In genomic region chr19:7710616-7711015, GRCh38 we compare ENCODE assay signal across 27 cellular contexts. TPM values are rescaled to one million over a fixed set of nuclear protein-coding genes. Genes with fewer than 3 reads are reported as not detected.
DNase-seq lines count a peak whose midpoint lies in the region; ATAC-seq, FAIRE-seq and TF ChIP-seq lines count a peak whose summit lies in the region.
"Had no signal": no experiment of that assay in that cellular context is flagged by ENCODE, and none has a peak within 500 bp of the region (broad histone marks: within the 10 kb centered on the region; RNA-seq: fewer than 3 reads in every experiment).

No MANE protein-coding gene starts in this region.

- H3K36me3 ChIP-seq in HEK293 (ENCODE audit: control insufficient read depth in 2 of 2, insufficient read depth in 1 of 2, low read length in 2 of 2), result no peaks in the 10 kb centered on the region
- H3K36me3 ChIP-seq in K562 (ENCODE audit: control insufficient read depth, insufficient read depth, low read length), result no peaks in the 10 kb centered on the region
- no peaks in the 10 kb centered on the region for H3K36me3 ChIP-seq in neutrophil
- H3K36me3 ChIP-seq in smooth muscle cell (ENCODE audit: low read depth), result no peaks in the 10 kb centered on the region

- no peak for TF ChIP-seq CTCF in HEK293 (tag by site-specific recombination; IDR thresholded peaks at IDR 0.05)
- no peak for TF ChIP-seq CTCF in K562 (IDR thresholded peaks at IDR 0.05 in 2 of 3, conservative IDR thresholded peaks at IDR 0.05 in 1 of 3; ENCODE audit: insufficient read depth in 2 of 3, low read depth in 1 of 3, low read length in 3 of 3)
- no peak for TF ChIP-seq CTCF in neutrophil (IDR thresholded peaks at IDR 0.05)
- no peak for TF ChIP-seq CTCF in smooth muscle cell (IDR thresholded peaks at IDR 0.05; ENCODE audit: borderline replicate concordance, insufficient read depth, poor library complexity, severe bottlenecking)

- H3K9me3 Mint-ChIP-seq in activated CD4-positive, alpha-beta T cell treated with anti-CD3 and anti-CD28 coated beads, Interleukin-2, amount 10 ng/mL, durations not matched to agents 7 days and 5 days, result no peaks in the 10 kb centered on the region
- H3K9me3 Mint-ChIP-seq in activated CD4-positive, alpha-beta T cell treated with anti-CD3 and anti-CD28 coated beads, Interleukin-2, amount 10 ng/mL, durations not matched to agents 24 days and 14 days, result no peaks in the 10 kb centered on the region
- H3K9me3 Mint-ChIP-seq: CD4-positive, alpha-beta memory T cell had no signal

- no peaks in the 10 kb centered on the region for H3K79me2 ChIP-seq in K562 (ENCODE audit: control insufficient read depth, insufficient read depth, low read length)
- no peaks in the 10 kb centered on the region for H3K79me2 ChIP-seq in smooth muscle cell (ENCODE audit: low read depth)

- 23% methylated on average over 5 of the region's 5 CpGs for WGBS in K562 (ENCODE audit: insufficient coverage, low coverage, missing lambda C conversion rate)
- WGBS in smooth muscle cell (ENCODE audit: low lambda C conversion rate), result 88% methylated on average over 5 of the region's 5 CpGs

- no peak for TF ChIP-seq EP300 in K562 (IDR thresholded peaks at IDR 0.05; ENCODE audit: low read length)

- H3K4me1 ChIP-seq in HEK293 (ENCODE audit: control insufficient read depth, insufficient read depth, low read length), result no peaks in the 10 kb centered on the region
- H3K4me1 ChIP-seq in K562 (replicated peaks in 1 of 2; ENCODE audit: control insufficient read depth in 2 of 2, insufficient read depth in 2 of 2, low read length in 2 of 2), result no peaks in the 10 kb centered on the region; a peak in 1 of 5 replicates
- H3K4me1 ChIP-seq in neutrophil (ENCODE audit: control insufficient read depth in 1 of 2, insufficient read depth in 1 of 2, low read depth in 1 of 2, low read length in 1 of 2), result peaks cover 67 to 74% of the 10 kb centered on the region in 2 experiments
- H3K4me1 ChIP-seq in smooth muscle cell (ENCODE audit: low read depth), result no peaks in the 10 kb centered on the region

- H4K20me1 ChIP-seq in K562 (replicated peaks; ENCODE audit: control insufficient read depth, insufficient read depth, low read length), result 0 out of 2 replicates have a peak, but pooled peaks cover 4% of the 10 kb centered on the region
- H4K20me1 ChIP-seq in smooth muscle cell (ENCODE audit: low read depth), result no peaks in the 10 kb centered on the region

- H3K27me3 ChIP-seq in K562 (ENCODE audit: control insufficient read depth in 2 of 2, insufficient read depth in 2 of 2, low read length in 2 of 2) (peaks cover 0 to 11% of the 10 kb centered on the region in 2 experiments; a peak in 3 of 5 replicates), neutrophil (no peaks in the 10 kb centered on the region), smooth muscle cell (ENCODE audit: low read depth) (no peaks in the 10 kb centered on the region)

- POLR2A ChIA-PET in activated CD4-positive, alpha-beta T cell treated with anti-CD3 and anti-CD28 coated beads, Interleukin-2, amount 10 ng/mL, durations not matched to agents 7 days and 5 days (lab: Charles Lee), result no interaction called here
- POLR2A ChIA-PET in HEK293 (lab: Yijun Ruan, JAX), result no interaction called here
- POLR2A ChIA-PET in K562 (lab: Yijun Ruan, JAX), result interaction anchor here (0.6 kb wide), 1 partner anchor 429 kb away, joined by 4 read pairs; no protein-coding TSS in a partner anchor

- peak overlapping the region; percentile 58 for H3K27ac Mint-ChIP-seq in activated CD4-positive, alpha-beta T cell treated with anti-CD3 and anti-CD28 coated beads, Interleukin-2, amount 10 ng/mL, durations not matched to agents 7 days and 5 days
- H3K27ac Mint-ChIP-seq in activated CD4-positive, alpha-beta T cell treated with anti-CD3 and anti-CD28 coated beads, Interleukin-2, amount 10 ng/mL, durations not matched to agents 24 days and 14 days, result no peak overlapping the region

- H3K27me3 Mint-ChIP-seq in activated CD4-positive, alpha-beta T cell treated with anti-CD3 and anti-CD28 coated beads, Interleukin-2, amount 10 ng/mL, durations not matched to agents 7 days and 5 days, result no peaks in the 10 kb centered on the region
- peaks cover 6% of the 10 kb centered on the region for H3K27me3 Mint-ChIP-seq in activated CD4-positive, alpha-beta T cell treated with anti-CD3 and anti-CD28 coated beads, Interleukin-2, amount 10 ng/mL, durations not matched to agents 24 days and 14 days
- H3K27me3 Mint-ChIP-seq: CD4-positive, alpha-beta memory T cell had no signal

- no peaks in the 10 kb centered on the region for H3K9me3 ChIP-seq in HEK293 (ENCODE audit: control insufficient read depth, insufficient read depth, low read depth, low read length)
- no peaks in the 10 kb centered on the region for H3K9me3 ChIP-seq in K562 (replicated peaks; ENCODE audit: control insufficient read depth, insufficient read depth, low read depth, low read length)
- H3K9me3 ChIP-seq in neutrophil, result no peaks in the 10 kb centered on the region
- no peaks in the 10 kb centered on the region for H3K9me3 ChIP-seq in smooth muscle cell (replicated peaks; ENCODE audit: low read depth)

- no peak overlapping the region for H3K4me3 Mint-ChIP-seq in activated CD4-positive, alpha-beta T cell treated with anti-CD3 and anti-CD28 coated beads, Interleukin-2, amount 10 ng/mL, durations not matched to agents 7 days and 5 days
- no peak overlapping the region for H3K4me3 Mint-ChIP-seq in activated CD4-positive, alpha-beta T cell treated with anti-CD3 and anti-CD28 coated beads, Interleukin-2, amount 10 ng/mL, durations not matched to agents 24 days and 14 days
- H3K4me3 Mint-ChIP-seq: CD4-positive, alpha-beta memory T cell had no signal

- FAIRE-seq in K562 (lab: Jason Lieb, UNC) (no peak), GM12892 (lab: Jason Lieb, UNC) (no peak)
- FAIRE-seq: GM19239, H1, RCC 7860 had no signal

- CTCF ChIA-PET in activated CD4-positive, alpha-beta T cell treated with anti-CD3 and anti-CD28 coated beads, Interleukin-2, amount 10 ng/mL, durations not matched to agents 7 days and 5 days (lab: Charles Lee), result interaction anchor here (0.7 kb wide), 1 partner anchor 1816 kb away, joined by 5 read pairs; no protein-coding TSS in a partner anchor
- CTCF ChIA-PET in HEK293 (lab: Yijun Ruan, JAX), result interaction anchor here (0.6 kb wide), 1 partner anchor 369 kb away, joined by 3 read pairs; no protein-coding TSS in a partner anchor
- CTCF ChIA-PET in K562 (lab: Yijun Ruan, JAX; ENCODE audit: low intra/inter-chr PET ratio), result no interaction called here

- H3K4me3 ChIP-seq in HEK293 (ENCODE audit: low read depth, low read length) (no peak overlapping the region), K562 (no peak overlapping the region), neutrophil (ENCODE audit: low read depth in 1 of 2, low read length in 1 of 2) (no peak overlapping the region), smooth muscle cell (no peak overlapping the region)

- no peak for TF ChIP-seq POLR2A in K562 (conservative IDR thresholded peaks at IDR 0.05)
- no peak for TF ChIP-seq POLR2A in GM12892 (IDR thresholded peaks at IDR 0.05; ENCODE audit: low read depth, low read length)

- no peak overlapping the region for H3K4me2 ChIP-seq in K562 (ENCODE audit: insufficient read depth, low read length)
- H3K4me2 ChIP-seq in smooth muscle cell, result no peak overlapping the region

- in situ Hi-C loops in K562 (cut with MboI), result no loop called here

- H3F3A ChIP-seq in smooth muscle cell (ENCODE audit: low read depth), result no peaks in the 10 kb centered on the region

- BruUV-seq in K562 (replicated peaks; lab: Mats Ljungman, UMichigan), result no TSS peak

- no peak for ATAC-seq in K562
- ATAC-seq: HCT116, Right ventricle myocardium inferior had no signal

- no peaks in the 10 kb centered on the region for H3K9me1 ChIP-seq in K562 (ENCODE audit: control insufficient read depth, insufficient read depth, low read length)

- no peak for DNase-seq in activated CD4-positive, alpha-beta T cell treated with anti-CD3 and anti-CD28 coated beads, Interleukin-2, amount 10 ng/mL, durations not matched to agents 7 days and 5 days
- DNase-seq in activated CD4-positive, alpha-beta T cell treated with anti-CD3 and anti-CD28 coated beads, Interleukin-2, amount 10 ng/mL, durations not matched to agents 24 days and 14 days, result no peak
- DNase-seq in K562 (ENCODE audit: extremely low read depth in 1 of 4, low spot score in 3 of 4) (no peak), smooth muscle cell (lab: John Stamatoyannopoulos, UW; ENCODE audit: unreplicated experiment) (no peak), GM12892 (ENCODE audit: insufficient read length) (no peak), SHP77 (lab: John Stamatoyannopoulos, UW) (no peak)
- DNase-seq: 8988T; CD4-positive, alpha-beta memory T cell; DND-41; IMR-90; Karpas-422; MV-4-11; NCI-H1105 treated with DMSO at 0.1 percent for 48 hours; NCI-H2029 treated with DMSO at 0.1 percent for 48 hours; NCI-H226; NCI-H524 treated with DMSO at 0.1 percent for 48 hours; NCI-H82 had no signal

- no peak overlapping the region for H3K9ac ChIP-seq in K562 (ENCODE audit: insufficient read depth in 1 of 2, low read depth in 2 of 2, low read length in 2 of 2)
- H3K9ac ChIP-seq in smooth muscle cell (ENCODE audit: low read depth), result no peak overlapping the region

- H3K36me3 Mint-ChIP-seq in activated CD4-positive, alpha-beta T cell treated with anti-CD3 and anti-CD28 coated beads, Interleukin-2, amount 10 ng/mL, durations not matched to agents 7 days and 5 days (ENCODE audit: low read depth), result no peaks in the 10 kb centered on the region
- H3K36me3 Mint-ChIP-seq in activated CD4-positive, alpha-beta T cell treated with anti-CD3 and anti-CD28 coated beads, Interleukin-2, amount 10 ng/mL, durations not matched to agents 24 days and 14 days (ENCODE audit: low read depth), result no peaks in the 10 kb centered on the region
- H3K36me3 Mint-ChIP-seq: CD4-positive, alpha-beta memory T cell had no signal

- H3K4me1 Mint-ChIP-seq in activated CD4-positive, alpha-beta T cell treated with anti-CD3 and anti-CD28 coated beads, Interleukin-2, amount 10 ng/mL, durations not matched to agents 7 days and 5 days, result peaks cover 21% of the 10 kb centered on the region
- H3K4me1 Mint-ChIP-seq in activated CD4-positive, alpha-beta T cell treated with anti-CD3 and anti-CD28 coated beads, Interleukin-2, amount 10 ng/mL, durations not matched to agents 24 days and 14 days, result peaks cover 19% of the 10 kb centered on the region

- H2AFZ ChIP-seq in K562 (ENCODE audit: low read depth, low read length), result no peak overlapping the region
- H2AFZ ChIP-seq in smooth muscle cell (ENCODE audit: low read depth), result no peak overlapping the region

- H3K27ac ChIP-seq in HEK293 (ENCODE audit: extremely low read depth, low read depth, low read length) (no peak overlapping the region), K562 (ENCODE audit: extremely low read depth, low read depth, low read length) (no peak overlapping the region), neutrophil (peak overlapping the region; percentile 99), smooth muscle cell (ENCODE audit: low read depth) (no peak overlapping the region)

- intact Hi-C loops in activated CD4-positive, alpha-beta T cell treated with anti-CD3 and anti-CD28 coated beads, Interleukin-2, amount 10 ng/mL, durations not matched to agents 24 days and 14 days (cut with micrococcal nuclease), result no loop called here
- intact Hi-C loops in K562 (cut with micrococcal nuclease), result no loop called here

- TF ChIP-seq RAD21 in K562 (CRISPR knock-in tag; conservative IDR thresholded peaks at IDR 0.05 in 1 of 2, IDR thresholded peaks at IDR 0.05 in 1 of 2), result no peak

RNA-seq across cellular contexts. Expression of gene FCER2, which starts 8.7 kb away (rescaled TPM):
- total RNA-seq in activated CD4-positive, alpha-beta T cell treated with anti-CD3 and anti-CD28 coated beads, Interleukin-2, amount 10 ng/mL, durations not matched to agents 7 days and 5 days, result under 1 TPM; 0.23 to 0.30 TPM
- total RNA-seq in activated CD4-positive, alpha-beta T cell treated with anti-CD3 and anti-CD28 coated beads, Interleukin-2, amount 10 ng/mL, durations not matched to agents 24 days and 14 days, result not detected in 2 replicates
- 0.19 TPM in 1 of 2 replicates, not detected in the other for total RNA-seq in K562 (2011; cell fraction: chromatin; rRNA removed; ENCODE audit: low replicate concordance)
- total RNA-seq in K562 (2011; cell fraction: nucleolus; rRNA removed), result not detected in 2 replicates
- total RNA-seq in K562 (2011; cell fraction: nucleoplasm; rRNA removed), result not detected in 2 replicates
- not detected in 2 replicates for total RNA-seq in K562 (2014; rRNA removed)
- total RNA-seq in K562 (2014; rRNA removed; fragmentation: Illumina TruSeq; extraction: Trizol), result not detected in 2 replicates
- total RNA-seq in K562 (2015; rRNA removed; fragmentation: Illumina TruSeq; extraction: Trizol), result not detected in 2 replicates
- total RNA-seq in K562 (2021), result 0.11 and 0.38 TPM in 2 replicates
- polyA plus RNA-seq in K562 (2011; rRNA removed), result not detected in 2 replicates
- 0.04 TPM in 2 replicates for polyA plus RNA-seq in K562 (2011; cell fraction: cytosol; rRNA removed)
- 0.17 TPM in 1 of 2 replicates, not detected in the other for polyA plus RNA-seq in K562 (2011; cell fraction: nucleus; rRNA removed)
- polyA plus RNA-seq in K562 (2012), result 0.17 TPM in 1 of 2 replicates, not detected in the other
- polyA plus RNA-seq in K562 (2014; fragmentation: Illumina TruSeq; extraction: Trizol), result not detected in 2 replicates
- not detected for polyA plus RNA-seq in K562 (2014; fragmentation: Nextera tagmentation; extraction: Ambion mirVana)
- polyA plus RNA-seq in K562 (2014; rRNA removed), result not detected in 2 replicates
- not detected in 2 replicates for polyA minus RNA-seq in K562 (2011; rRNA and poly(A)+ RNA removed)
- polyA minus RNA-seq in K562 (2011; cell fraction: cytosol; rRNA and poly(A)+ RNA removed), result not detected in 2 replicates
- not detected in 2 replicates for polyA minus RNA-seq in K562 (2011; cell fraction: nucleus; rRNA and poly(A)+ RNA removed)
- not detected in 2 replicates for total RNA-seq in smooth muscle cell
- polyA plus RNA-seq in smooth muscle cell, result not detected in 2 replicates
- polyA plus RNA-seq in GM12892 (2012; ENCODE audit: missing spikeins), result 274 TPM
- total RNA-seq: CD4-positive, alpha-beta memory T cell; H1; IMR-90; M059J; SK-MEL-5 had no signal
- polyA plus RNA-seq: IMR-90 had no signal

RNA-seq across cellular contexts. Expression of gene CLEC4G, which starts 21.3 kb away (rescaled TPM):
- total RNA-seq in activated CD4-positive, alpha-beta T cell treated with anti-CD3 and anti-CD28 coated beads, Interleukin-2, amount 10 ng/mL, durations not matched to agents 7 days and 5 days, result not detected
- total RNA-seq in activated CD4-positive, alpha-beta T cell treated with anti-CD3 and anti-CD28 coated beads, Interleukin-2, amount 10 ng/mL, durations not matched to agents 24 days and 14 days, result not detected in 2 replicates
- total RNA-seq in K562 (2011; cell fraction: chromatin; rRNA removed; ENCODE audit: low replicate concordance), result not detected in 2 replicates
- not detected in 2 replicates for total RNA-seq in K562 (2011; cell fraction: nucleolus; rRNA removed)
- total RNA-seq in K562 (2011; cell fraction: nucleoplasm; rRNA removed), result not detected in 2 replicates
- total RNA-seq in K562 (2014; rRNA removed) (not detected in 2 replicates), K562 (2014; rRNA removed; fragmentation: Illumina TruSeq; extraction: Trizol) (not detected in 2 replicates), K562 (2015; rRNA removed; fragmentation: Illumina TruSeq; extraction: Trizol) (not detected in 2 replicates), K562 (2021) (not detected in 2 replicates), smooth muscle cell (not detected in 2 replicates)
- polyA plus RNA-seq in K562 (2011; rRNA removed) (not detected in 2 replicates), K562 (2014; fragmentation: Illumina TruSeq; extraction: Trizol) (not detected in 2 replicates), K562 (2014; fragmentation: Nextera tagmentation; extraction: Ambion mirVana) (not detected), K562 (2014; rRNA removed) (not detected in 2 replicates), smooth muscle cell (not detected in 2 replicates)
- polyA plus RNA-seq in K562 (2011; cell fraction: cytosol; rRNA removed), result not detected in 2 replicates
- not detected in 2 replicates for polyA plus RNA-seq in K562 (2011; cell fraction: nucleus; rRNA removed)
- polyA plus RNA-seq in K562 (2012), result not detected in 2 replicates
- polyA minus RNA-seq in K562 (2011; rRNA and poly(A)+ RNA removed), result not detected in 2 replicates
- not detected in 2 replicates for polyA minus RNA-seq in K562 (2011; cell fraction: cytosol; rRNA and poly(A)+ RNA removed)
- not detected in 2 replicates for polyA minus RNA-seq in K562 (2011; cell fraction: nucleus; rRNA and poly(A)+ RNA removed)
- polyA plus RNA-seq in GM12892 (2012; ENCODE audit: missing spikeins), result 0.25 TPM
- total RNA-seq: CD4-positive, alpha-beta memory T cell; IMR-90; M059J; OCI-LY7; SK-MEL-5 had no signal
- polyA plus RNA-seq: CD4-positive, alpha-beta memory T cell; IMR-90 had no signal

RNA-seq across cellular contexts. Expression of gene TRAPPC5, which starts 30.0 kb away (rescaled TPM):
- 100 to 1,000 TPM; 105 to 106 TPM for total RNA-seq in activated CD4-positive, alpha-beta T cell treated with anti-CD3 and anti-CD28 coated beads, Interleukin-2, amount 10 ng/mL, durations not matched to agents 7 days and 5 days
- 82.9 and 84.1 TPM in 2 replicates for total RNA-seq in activated CD4-positive, alpha-beta T cell treated with anti-CD3 and anti-CD28 coated beads, Interleukin-2, amount 10 ng/mL, durations not matched to agents 24 days and 14 days
- 2.3 and 11.2 TPM in 2 replicates for total RNA-seq in K562 (2011; cell fraction: chromatin; rRNA removed; ENCODE audit: low replicate concordance)
- total RNA-seq in K562 (2011; cell fraction: nucleolus; rRNA removed), result 11.8 and 15.7 TPM in 2 replicates
- total RNA-seq in K562 (2011; cell fraction: nucleoplasm; rRNA removed), result 8.2 and 13.0 TPM in 2 replicates
- total RNA-seq in K562 (2014; rRNA removed) (76.2 and 82.6 TPM in 2 replicates), K562 (2014; rRNA removed; fragmentation: Illumina TruSeq; extraction: Trizol) (0.99 and 2.7 TPM in 2 replicates), K562 (2015; rRNA removed; fragmentation: Illumina TruSeq; extraction: Trizol) (40.9 and 42.0 TPM in 2 replicates), K562 (2021) (76.9 and 81.9 TPM in 2 replicates), smooth muscle cell (61.4 and 61.8 TPM in 2 replicates)
- polyA plus RNA-seq in K562 (2011; rRNA removed) (29.3 and 56.7 TPM in 2 replicates), K562 (2014; fragmentation: Illumina TruSeq; extraction: Trizol) (3.9 and 21.4 TPM in 2 replicates), K562 (2014; fragmentation: Nextera tagmentation; extraction: Ambion mirVana) (1 to 10 TPM; 2.0 to 4.2 TPM), K562 (2014; rRNA removed) (45.2 and 53.1 TPM in 2 replicates), smooth muscle cell (166 and 174 TPM in 2 replicates)
- polyA plus RNA-seq in K562 (2011; cell fraction: cytosol; rRNA removed), result 24.8 and 87.6 TPM in 2 replicates
- polyA plus RNA-seq in K562 (2011; cell fraction: nucleus; rRNA removed), result 27.0 and 33.8 TPM in 2 replicates
- 62.7 and 107 TPM in 2 replicates for polyA plus RNA-seq in K562 (2012)
- 14.1 and 25.3 TPM in 2 replicates for polyA minus RNA-seq in K562 (2011; rRNA and poly(A)+ RNA removed)
- 34.8 and 50.1 TPM in 2 replicates for polyA minus RNA-seq in K562 (2011; cell fraction: cytosol; rRNA and poly(A)+ RNA removed)
- 3.0 and 11.8 TPM in 2 replicates for polyA minus RNA-seq in K562 (2011; cell fraction: nucleus; rRNA and poly(A)+ RNA removed)
- polyA plus RNA-seq in GM12892 (2012; ENCODE audit: missing spikeins), result 46.2 TPM

RNA-seq across cellular contexts. Expression of gene MCEMP1, which starts 33.7 kb away (rescaled TPM):
- not detected for total RNA-seq in activated CD4-positive, alpha-beta T cell treated with anti-CD3 and anti-CD28 coated beads, Interleukin-2, amount 10 ng/mL, durations not matched to agents 7 days and 5 days
- total RNA-seq in activated CD4-positive, alpha-beta T cell treated with anti-CD3 and anti-CD28 coated beads, Interleukin-2, amount 10 ng/mL, durations not matched to agents 24 days and 14 days, result not detected in 2 replicates
- 3.0 TPM in 2 replicates for total RNA-seq in K562 (2011; cell fraction: chromatin; rRNA removed; ENCODE audit: low replicate concordance)
- total RNA-seq in K562 (2011; cell fraction: nucleolus; rRNA removed), result 2.2 and 3.3 TPM in 2 replicates
- total RNA-seq in K562 (2011; cell fraction: nucleoplasm; rRNA removed), result 3.3 and 5.6 TPM in 2 replicates
- 0.18 and 0.37 TPM in 2 replicates for total RNA-seq in K562 (2014; rRNA removed)
- total RNA-seq in K562 (2014; rRNA removed; fragmentation: Illumina TruSeq; extraction: Trizol), result 0.26 and 0.33 TPM in 2 replicates
- total RNA-seq in K562 (2015; rRNA removed; fragmentation: Illumina TruSeq; extraction: Trizol), result 0.08 and 0.11 TPM in 2 replicates
- total RNA-seq in K562 (2021), result 0.51 and 0.63 TPM in 2 replicates
- polyA plus RNA-seq in K562 (2011; rRNA removed), result 0.79 and 1.8 TPM in 2 replicates
- 0.93 and 1.3 TPM in 2 replicates for polyA plus RNA-seq in K562 (2011; cell fraction: cytosol; rRNA removed)
- polyA plus RNA-seq in K562 (2011; cell fraction: nucleus; rRNA removed), result 1.5 and 2.3 TPM in 2 replicates
- 0.78 and 5.4 TPM in 2 replicates for polyA plus RNA-seq in K562 (2012)
- polyA plus RNA-seq in K562 (2014; fragmentation: Illumina TruSeq; extraction: Trizol), result 0.49 and 0.68 TPM in 2 replicates
- polyA plus RNA-seq in K562 (2014; fragmentation: Nextera tagmentation; extraction: Ambion mirVana), result under 1 TPM; 0.81 to 0.94 TPM
- 0.49 and 0.65 TPM in 2 replicates for polyA plus RNA-seq in K562 (2014; rRNA removed)
- 0.87 and 1.2 TPM in 2 replicates for polyA minus RNA-seq in K562 (2011; rRNA and poly(A)+ RNA removed)
- 0.67 TPM in 1 of 2 replicates, not detected in the other for polyA minus RNA-seq in K562 (2011; cell fraction: cytosol; rRNA and poly(A)+ RNA removed)
- 0.13 TPM in 1 of 2 replicates, not detected in the other for polyA minus RNA-seq in K562 (2011; cell fraction: nucleus; rRNA and poly(A)+ RNA removed)
- total RNA-seq in smooth muscle cell, result not detected in 2 replicates
- polyA plus RNA-seq in smooth muscle cell, result not detected in 2 replicates
- polyA plus RNA-seq in GM12892 (2012; ENCODE audit: missing spikeins), result not detected
- total RNA-seq: CD4-positive, alpha-beta memory T cell; H1; IMR-90; M059J; SK-MEL-5 had no signal
- polyA plus RNA-seq: CD4-positive, alpha-beta memory T cell; H1 had no signal

RNA-seq across cellular contexts. Expression of gene CD209, which starts 36.7 kb away (rescaled TPM):
- total RNA-seq in activated CD4-positive, alpha-beta T cell treated with anti-CD3 and anti-CD28 coated beads, Interleukin-2, amount 10 ng/mL, durations not matched to agents 7 days and 5 days, result not detected
- not detected in 2 replicates for total RNA-seq in activated CD4-positive, alpha-beta T cell treated with anti-CD3 and anti-CD28 coated beads, Interleukin-2, amount 10 ng/mL, durations not matched to agents 24 days and 14 days
- total RNA-seq in K562 (2011; cell fraction: chromatin; rRNA removed; ENCODE audit: low replicate concordance), result not detected in 2 replicates
- total RNA-seq in K562 (2011; cell fraction: nucleolus; rRNA removed), result not detected in 2 replicates
- total RNA-seq in K562 (2011; cell fraction: nucleoplasm; rRNA removed), result not detected in 2 replicates
- not detected in 2 replicates for total RNA-seq in K562 (2014; rRNA removed)
- not detected in 2 replicates for total RNA-seq in K562 (2014; rRNA removed; fragmentation: Illumina TruSeq; extraction: Trizol)
- total RNA-seq in K562 (2015; rRNA removed; fragmentation: Illumina TruSeq; extraction: Trizol), result not detected in 2 replicates
- total RNA-seq in K562 (2021), result not detected in 2 replicates
- polyA plus RNA-seq in K562 (2011; rRNA removed), result 0.01 TPM in 2 replicates
- 0.01 and 0.04 TPM in 2 replicates for polyA plus RNA-seq in K562 (2011; cell fraction: cytosol; rRNA removed)
- not detected in 2 replicates for polyA plus RNA-seq in K562 (2011; cell fraction: nucleus; rRNA removed)
- polyA plus RNA-seq in K562 (2012), result 0.04 TPM in 1 of 2 replicates, not detected in the other
- polyA plus RNA-seq in K562 (2014; fragmentation: Illumina TruSeq; extraction: Trizol), result not detected in 2 replicates
- not detected for polyA plus RNA-seq in K562 (2014; fragmentation: Nextera tagmentation; extraction: Ambion mirVana)
- not detected in 2 replicates for polyA plus RNA-seq in K562 (2014; rRNA removed)
- not detected in 2 replicates for polyA minus RNA-seq in K562 (2011; rRNA and poly(A)+ RNA removed)
- not detected in 2 replicates for polyA minus RNA-seq in K562 (2011; cell fraction: cytosol; rRNA and poly(A)+ RNA removed)
- polyA minus RNA-seq in K562 (2011; cell fraction: nucleus; rRNA and poly(A)+ RNA removed), result not detected in 2 replicates
- not detected in 2 replicates for total RNA-seq in smooth muscle cell
- polyA plus RNA-seq in smooth muscle cell, result not detected in 2 replicates
- polyA plus RNA-seq in GM12892 (2012; ENCODE audit: missing spikeins), result 0.23 TPM
- total RNA-seq: IMR-90, M059J, OCI-LY7, SK-MEL-5 had no signal
- polyA plus RNA-seq: CD4-positive, alpha-beta memory T cell; IMR-90 had no signal
